In genomic region chr9:14119694-14120514, GRCh38 we compare ENCODE assay signal across 16 cellular contexts.
DNase-seq lines count a peak whose midpoint lies in the region; ATAC-seq and TF ChIP-seq lines count a peak whose summit lies in the region.
"Had no signal": no experiment of that assay in that cellular context is flagged by ENCODE, and none has a peak within 500 bp of the region (broad histone marks: within the 10 kb centered on the region; RNA-seq: fewer than 3 reads in every experiment).

No MANE protein-coding gene starts in this region.

- no peaks in the 10 kb centered on the region for H3K9me3 ChIP-seq in Peyer's patch

- H3K27ac Mint-ChIP-seq in activated CD4-positive, alpha-beta T cell treated with anti-CD3 and anti-CD28 coated beads for 36 hours: no peak overlapping the region
- peak overlapping the region in 3 of 5 experiments; percentile 36 to 74 (median 60) for H3K27ac Mint-ChIP-seq in brain
- H3K27ac Mint-ChIP-seq in activated CD4-positive, alpha-beta T cell treated with anti-CD3 and anti-CD28 coated beads, Interleukin-2, amount 10 ng/mL, durations not matched to agents 7 days and 5 days: no peak overlapping the region
- H3K27ac Mint-ChIP-seq: CD4-positive, alpha-beta memory T cell had no signal

- peak; percentile 47 for ATAC-seq in activated CD4-positive, alpha-beta T cell treated with anti-CD3 and anti-CD28 coated beads for 36 hours
- no peak for ATAC-seq in Right ventricle myocardium inferior
- ATAC-seq: K562 had no signal

- no peak for TF ChIP-seq POLR2A in Peyer's patch (IDR thresholded peaks at IDR 0.05)

- no peaks in the 10 kb centered on the region for H3K36me3 Mint-ChIP-seq in activated CD4-positive, alpha-beta T cell treated with anti-CD3 and anti-CD28 coated beads for 36 hours (ENCODE audit: low read depth)
- peaks cover 82% of the 10 kb centered on the region for H3K36me3 Mint-ChIP-seq in brain
- H3K36me3 Mint-ChIP-seq in activated CD4-positive, alpha-beta T cell treated with anti-CD3 and anti-CD28 coated beads, Interleukin-2, amount 10 ng/mL, durations not matched to agents 7 days and 5 days (ENCODE audit: low read depth): no peaks in the 10 kb centered on the region
- H3K36me3 Mint-ChIP-seq: CD4-positive, alpha-beta memory T cell had no signal

- no peaks in the 10 kb centered on the region for H3K9me3 Mint-ChIP-seq in activated CD4-positive, alpha-beta T cell treated with anti-CD3 and anti-CD28 coated beads for 36 hours (ENCODE audit: low read depth)
- no peaks in the 10 kb centered on the region for H3K9me3 Mint-ChIP-seq in brain
- H3K9me3 Mint-ChIP-seq in activated CD4-positive, alpha-beta T cell treated with anti-CD3 and anti-CD28 coated beads, Interleukin-2, amount 10 ng/mL, durations not matched to agents 7 days and 5 days: no peaks in the 10 kb centered on the region

- no peak for DNase-seq in activated CD4-positive, alpha-beta T cell treated with anti-CD3 and anti-CD28 coated beads for 36 hours
- no peak for DNase-seq in activated CD4-positive, alpha-beta T cell treated with anti-CD3 and anti-CD28 coated beads, Interleukin-2, amount 50 U/mL, for 4 hours
- DNase-seq in fibroblast of the conjunctiva (ENCODE audit: low read depth) (peak; percentile 24), Peyer's patch (no peak), Right ventricle myocardium inferior (ENCODE audit: missing footprints) (no peak)
- no peak for DNase-seq in stimulated activated CD4-positive, alpha-beta T cell treated with anti-CD3 and anti-CD28 coated beads, Interleukin-4, amount 100 ng/mL, for 1 hour
- DNase-seq in activated CD4-positive, alpha-beta T cell treated with anti-CD3 and anti-CD28 coated beads, Interleukin-2, amount 10 ng/mL, durations not matched to agents 7 days and 5 days: no peak
- DNase-seq: activated naive CD4-positive, alpha-beta T cell treated with Interleukin-2 at 50 U/mL for 16 hours; CD4-positive, alpha-beta memory T cell; retina; SHP77 treated with DMSO at 0.1 percent for 48 hours; stimulated activated CD4-positive, alpha-beta T cell treated with anti-CD3 and anti-CD28 coated beads, Interleukin-2, amount 100 ng/mL, for 24 hours; T-helper 2 cell had no signal

- TF ChIP-seq CTCF in brain (conservative IDR thresholded peaks at IDR 0.05) (no peak), Peyer's patch (IDR thresholded peaks at IDR 0.05) (no peak)

- H3K4me1 Mint-ChIP-seq in activated CD4-positive, alpha-beta T cell treated with anti-CD3 and anti-CD28 coated beads for 36 hours: peaks cover 5% of the 10 kb centered on the region
- peaks cover 31% of the 10 kb centered on the region for H3K4me1 Mint-ChIP-seq in brain
- H3K4me1 Mint-ChIP-seq in activated CD4-positive, alpha-beta T cell treated with anti-CD3 and anti-CD28 coated beads, Interleukin-2, amount 10 ng/mL, durations not matched to agents 7 days and 5 days: no peaks in the 10 kb centered on the region
- H3K4me1 Mint-ChIP-seq: CD4-positive, alpha-beta memory T cell had no signal

- H3K4me1 ChIP-seq in Peyer's patch: no peaks in the 10 kb centered on the region

- POLR2A ChIA-PET in activated CD4-positive, alpha-beta T cell treated with anti-CD3 and anti-CD28 coated beads for 36 hours (lab: Charles Lee): no interaction called here
- POLR2A ChIA-PET in activated CD4-positive, alpha-beta T cell treated with anti-CD3 and anti-CD28 coated beads, Interleukin-2, amount 10 ng/mL, durations not matched to agents 7 days and 5 days (lab: Charles Lee): no interaction called here

- H3K27me3 ChIP-seq in Peyer's patch: no peaks in the 10 kb centered on the region
- H3K27me3 ChIP-seq: cardiac muscle cell had no signal

- intact Hi-C loops in activated CD4-positive, alpha-beta T cell treated with anti-CD3 and anti-CD28 coated beads for 36 hours (cut with DNase I, micrococcal nuclease): no loop called here
- intact Hi-C loops in Right ventricle myocardium inferior (cut with DNase I): no loop called here

- H3K4me3 Mint-ChIP-seq in activated CD4-positive, alpha-beta T cell treated with anti-CD3 and anti-CD28 coated beads for 36 hours: no peak overlapping the region
- peak overlapping the region in 1 of 5 experiments; percentile 9 for H3K4me3 Mint-ChIP-seq in brain
- no peak overlapping the region for H3K4me3 Mint-ChIP-seq in activated CD4-positive, alpha-beta T cell treated with anti-CD3 and anti-CD28 coated beads, Interleukin-2, amount 10 ng/mL, durations not matched to agents 7 days and 5 days
- H3K4me3 Mint-ChIP-seq: CD4-positive, alpha-beta memory T cell had no signal

- CTCF ChIA-PET in activated CD4-positive, alpha-beta T cell treated with anti-CD3 and anti-CD28 coated beads for 36 hours (lab: Charles Lee): interaction anchor here (0.7 kb wide), 1 partner anchor 234 kb away, joined by 3 read pairs; no protein-coding TSS in a partner anchor
- CTCF ChIA-PET in activated CD4-positive, alpha-beta T cell treated with anti-CD3 and anti-CD28 coated beads, Interleukin-2, amount 10 ng/mL, durations not matched to agents 7 days and 5 days (lab: Charles Lee): no interaction called here

- H3K4me3 ChIP-seq in Peyer's patch: no peak overlapping the region
- H3K4me3 ChIP-seq: cardiac muscle cell, K562 had no signal

- no peaks in the 10 kb centered on the region for H3K27me3 Mint-ChIP-seq in activated CD4-positive, alpha-beta T cell treated with anti-CD3 and anti-CD28 coated beads for 36 hours
- no peaks in the 10 kb centered on the region for H3K27me3 Mint-ChIP-seq in brain
- H3K27me3 Mint-ChIP-seq in activated CD4-positive, alpha-beta T cell treated with anti-CD3 and anti-CD28 coated beads, Interleukin-2, amount 10 ng/mL, durations not matched to agents 7 days and 5 days: no peaks in the 10 kb centered on the region
- H3K27me3 Mint-ChIP-seq: CD4-positive, alpha-beta memory T cell had no signal

- peaks cover 0 to 45% (median 0%) of the 10 kb centered on the region in 3 donors for H3K36me3 ChIP-seq in Peyer's patch
- H3K36me3 ChIP-seq: cardiac muscle cell had no signal

- H3K27ac ChIP-seq in Peyer's patch: no peak overlapping the region
- H3K27ac ChIP-seq: cardiac muscle cell had no signal

Comparison
In these comparisons a context has a peak if more than half of its experiments do, and no peak if none do; other contexts are left out.
1. H3K27ac Mint-ChIP-seq: peak in brain (3 of 5); none in activated CD4-positive, alpha-beta T cell treated with anti-CD3 and anti-CD28 coated beads for 36 hours (single experiment) and activated CD4-positive, alpha-beta T cell treated with anti-CD3 and anti-CD28 coated beads, Interleukin-2, amount 10 ng/mL, durations not matched to agents 7 days and 5 days (single experiment).